Comparison of ENCODE assay signal across 11 cellular contexts in the genomic region with DNA sequence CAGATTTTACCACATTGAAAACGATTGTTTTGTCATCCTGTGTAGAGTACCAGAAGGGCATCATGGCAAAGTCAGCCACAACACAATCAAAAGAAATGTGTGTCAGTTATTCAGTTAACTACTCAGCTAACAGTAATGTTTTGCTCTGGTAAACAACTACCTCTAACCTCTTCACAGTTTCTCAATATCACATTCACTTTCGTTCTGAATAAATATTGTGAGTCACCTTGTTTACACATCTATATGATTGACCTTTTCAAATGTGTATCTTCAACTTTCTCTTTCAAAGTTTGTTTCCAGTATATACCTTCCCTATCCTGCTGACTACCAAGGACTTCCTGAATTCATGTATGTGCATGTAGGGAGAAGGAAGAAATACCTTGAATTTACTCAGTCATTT.
DNase-seq lines count a peak whose midpoint lies in the region; ATAC-seq, FAIRE-seq and TF ChIP-seq lines count a peak whose summit lies in the region.
"Had no signal": no experiment of that assay in that cellular context is flagged by ENCODE, and none has a peak within 500 bp of the region (broad histone marks: within the 10 kb centered on the region; RNA-seq: fewer than 3 reads in every experiment).

No MANE protein-coding gene starts in this region.

- FAIRE-seq in RCC 7860 (lab: Jason Lieb, UNC): no peak

- 33 to 44% (median 39%) methylated on average over 2 of the region's 2 CpGs for WGBS in adrenal gland, 4 donors

- no peak for TF ChIP-seq POLR2A in adrenal gland (IDR thresholded peaks at IDR 0.05)

- ATAC-seq in GM19035 (IDR thresholded peaks at IDR 0.05; ENCODE audit: unreplicated experiment) (peak; percentile 98), HG02763 (IDR thresholded peaks at IDR 0.05; ENCODE audit: unreplicated experiment) (peak; percentile 92), HG03558 (IDR thresholded peaks at IDR 0.05; ENCODE audit: extremely low read depth, unreplicated experiment) (peak; percentile 98)

- H3K27me3 ChIP-seq in adrenal gland: no peaks in the 10 kb centered on the region
- H3K27me3 ChIP-seq: SJSA1 had no signal

- no peaks in the 10 kb centered on the region for H3K36me3 ChIP-seq in adrenal gland (replicated peaks in 1 of 2)
- H3K36me3 ChIP-seq: SJSA1 had no signal

- H3K4me3 ChIP-seq in GM12865 (ENCODE audit: low read depth, low read length) (no peak overlapping the region), adrenal gland (no peak overlapping the region)
- H3K4me3 ChIP-seq: SJSA1 had no signal

- H3K9me3 ChIP-seq in adrenal gland (replicated peaks in 1 of 3): no peaks in the 10 kb centered on the region
- H3K9me3 ChIP-seq: SJSA1 had no signal

- H3K27ac ChIP-seq in adrenal gland: no peak overlapping the region
- H3K27ac ChIP-seq: SJSA1 had no signal

- intact Hi-C loops in adrenal gland (cut with DNase I): no loop called here

- TF ChIP-seq CTCF in GM12865 (IDR thresholded peaks at IDR 0.05; ENCODE audit: insufficient read depth, low read depth, low read length, missing control alignments): no peak
- TF ChIP-seq CTCF in adrenal gland (IDR thresholded peaks at IDR 0.05): no peak

- H3K4me1 ChIP-seq in adrenal gland (replicated peaks in 1 of 2): no peaks in the 10 kb centered on the region
- H3K4me1 ChIP-seq: SJSA1 had no signal

- DNase-seq in GM12865 (ENCODE audit: low read depth) (peak; percentile 44), RCC 7860 (ENCODE audit: low spot score) (no peak), activated gamma-delta T cell (lab: John Stamatoyannopoulos, UW) (no peak), adrenal gland (no peak), HCEC 1CT (no peak)
- DNase-seq: activated CD4-positive, alpha-beta T cell treated with anti-CD3 and anti-CD28 coated beads, Interleukin-2, amount 50 U/mL, for 4 hours; CD4-positive, CD25-positive, alpha-beta regulatory T cell had no signal
